In genomic region chr13:66037096-66037495, GRCh38 we compare ENCODE assay signal across 6 cellular contexts.
"Had no signal": no experiment of that assay in that cellular context is flagged by ENCODE, and none has a peak within 500 bp of the region (broad histone marks: within the 10 kb centered on the region; RNA-seq: fewer than 3 reads in every experiment).

No MANE protein-coding gene starts in this region.

- ATAC-seq: GM23338, HepG2 had no signal

- H3K27ac ChIP-seq: HL-60 had no signal

- H2AFZ ChIP-seq: GM23338 had no signal

- H3K4me3 ChIP-seq: GM23338 had no signal

- DNase-seq: H9, HCEC 1CT, HFFc6 had no signal

- H3K4me2 ChIP-seq: GM23338 had no signal
